In genomic region chr1:7405844-7406500, GRCh38 we compare ENCODE assay signal across 26 cellular contexts.
DNase-seq lines count a peak whose midpoint lies in the region; FAIRE-seq and TF ChIP-seq lines count a peak whose summit lies in the region.
"Had no signal": no experiment of that assay in that cellular context is flagged by ENCODE, and none has a peak within 500 bp of the region (broad histone marks: within the 10 kb centered on the region; RNA-seq: fewer than 3 reads in every experiment).

No MANE protein-coding gene starts in this region.

- H3K9me3 ChIP-seq in OCI-LY3 (ENCODE audit: insufficient read depth, low read length) (no peaks in the 10 kb centered on the region), kidney (ENCODE audit: control insufficient read depth in 1 of 2, low read length in 2 of 2) (no peaks in the 10 kb centered on the region)
- H3K9me3 ChIP-seq: neutrophil, thoracic aorta had no signal

- H3K36me3 ChIP-seq in OCI-LY3 (replicated peaks; ENCODE audit: low read depth, low read length) (no peaks in the 10 kb centered on the region), kidney (ENCODE audit: control insufficient read depth in 1 of 2, insufficient read depth in 2 of 2, low read length in 2 of 2) (no peaks in the 10 kb centered on the region)
- H3K36me3 ChIP-seq: neutrophil, thoracic aorta had no signal

- no peak overlapping the region for H3K27ac Mint-ChIP-seq in T-helper 2 cell treated with Interferon-gamma antibody and Interleukin-4, amounts not matched to agents 5 μg/mL and 100 μg/mL, for 36 hours
- no peak overlapping the region for H3K27ac Mint-ChIP-seq in type B pancreatic cell
- H3K27ac Mint-ChIP-seq: activated naive CD4-positive, alpha-beta T cell treated with anti-CD3 and anti-CD28 coated beads, Interleukin-2, amount 50 U/mL, for 24 hours; CD4-positive, alpha-beta memory T cell; stimulated activated effector memory CD8-positive, alpha-beta T cell treated with anti-CD3 and anti-CD28 coated beads, Interleukin-12 subunit alpha, Interleukin-12 subunit beta, amount 100 ng/mL, for 72 hours had no signal

- intact Hi-C loops in kidney (cut with DNase I), result no loop called here

- no peaks in the 10 kb centered on the region for H3K36me3 Mint-ChIP-seq in T-helper 2 cell treated with Interferon-gamma antibody and Interleukin-4, amounts not matched to agents 5 μg/mL and 100 μg/mL, for 36 hours (ENCODE audit: low read depth)
- no peaks in the 10 kb centered on the region for H3K36me3 Mint-ChIP-seq in type B pancreatic cell
- H3K36me3 Mint-ChIP-seq: activated naive CD4-positive, alpha-beta T cell treated with anti-CD3 and anti-CD28 coated beads, Interleukin-2, amount 50 U/mL, for 24 hours; CD4-positive, alpha-beta memory T cell; stimulated activated effector memory CD8-positive, alpha-beta T cell treated with anti-CD3 and anti-CD28 coated beads, Interleukin-12 subunit alpha, Interleukin-12 subunit beta, amount 100 ng/mL, for 72 hours had no signal

- no peaks in the 10 kb centered on the region for H3K79me2 ChIP-seq in OCI-LY3 (ENCODE audit: low read length)

- H3K4me3 Mint-ChIP-seq in T-helper 2 cell treated with Interferon-gamma antibody and Interleukin-4, amounts not matched to agents 5 μg/mL and 100 μg/mL, for 36 hours, result no peak overlapping the region
- no peak overlapping the region for H3K4me3 Mint-ChIP-seq in type B pancreatic cell
- H3K4me3 Mint-ChIP-seq: activated naive CD4-positive, alpha-beta T cell treated with anti-CD3 and anti-CD28 coated beads, Interleukin-2, amount 50 U/mL, for 24 hours; CD4-positive, alpha-beta memory T cell; stimulated activated effector memory CD8-positive, alpha-beta T cell treated with anti-CD3 and anti-CD28 coated beads, Interleukin-12 subunit alpha, Interleukin-12 subunit beta, amount 100 ng/mL, for 72 hours had no signal

- no peak overlapping the region for H3K4me3 ChIP-seq in OCI-LY3 (ENCODE audit: low read length)
- H3K4me3 ChIP-seq in kidney (ENCODE audit: low read length in 2 of 2), result no peak overlapping the region
- H3K4me3 ChIP-seq: smooth muscle cell, thoracic aorta had no signal

- H2AFZ ChIP-seq in OCI-LY3 (ENCODE audit: low read depth, low read length), result no peak overlapping the region

- H3K27ac ChIP-seq in OCI-LY3 (ENCODE audit: low read length) (peak overlapping the region; percentile 87), kidney (ENCODE audit: low read depth in 2 of 2, low read length in 2 of 2) (no peak overlapping the region)
- H3K27ac ChIP-seq: neutrophil, thoracic aorta had no signal

- H3K4me2 ChIP-seq in OCI-LY3 (ENCODE audit: low read length), result peak overlapping the region; percentile 77
- H3K4me2 ChIP-seq: smooth muscle cell had no signal

- no peaks in the 10 kb centered on the region for H3K9me3 Mint-ChIP-seq in T-helper 2 cell treated with Interferon-gamma antibody and Interleukin-4, amounts not matched to agents 5 μg/mL and 100 μg/mL, for 36 hours
- H3K9me3 Mint-ChIP-seq in type B pancreatic cell, result no peaks in the 10 kb centered on the region
- H3K9me3 Mint-ChIP-seq: activated naive CD4-positive, alpha-beta T cell treated with anti-CD3 and anti-CD28 coated beads, Interleukin-2, amount 50 U/mL, for 24 hours had no signal

- H3K9ac ChIP-seq in OCI-LY3 (ENCODE audit: low read length) (peak overlapping the region; percentile 53), kidney (ENCODE audit: low read length in 2 of 2) (no peak overlapping the region)

- peaks cover 5% of the 10 kb centered on the region for H3K27me3 Mint-ChIP-seq in T-helper 2 cell treated with Interferon-gamma antibody and Interleukin-4, amounts not matched to agents 5 μg/mL and 100 μg/mL, for 36 hours (ENCODE audit: low read depth)
- no peaks in the 10 kb centered on the region for H3K27me3 Mint-ChIP-seq in type B pancreatic cell

- H3K4me1 Mint-ChIP-seq in T-helper 2 cell treated with Interferon-gamma antibody and Interleukin-4, amounts not matched to agents 5 μg/mL and 100 μg/mL, for 36 hours (ENCODE audit: low read depth), result no peaks in the 10 kb centered on the region
- H3K4me1 Mint-ChIP-seq in type B pancreatic cell (ENCODE audit: unreplicated experiment), result peaks cover 7% of the 10 kb centered on the region
- H3K4me1 Mint-ChIP-seq: activated naive CD4-positive, alpha-beta T cell treated with anti-CD3 and anti-CD28 coated beads, Interleukin-2, amount 50 U/mL, for 24 hours; CD4-positive, alpha-beta memory T cell; stimulated activated effector memory CD8-positive, alpha-beta T cell treated with anti-CD3 and anti-CD28 coated beads, Interleukin-12 subunit alpha, Interleukin-12 subunit beta, amount 100 ng/mL, for 72 hours had no signal

- no peak for TF ChIP-seq CTCF in OCI-LY3 (IDR thresholded peaks at IDR 0.05; ENCODE audit: low read depth, low read length)
- no peak for TF ChIP-seq CTCF in kidney (IDR thresholded peaks at IDR 0.05; ENCODE audit: borderline replicate concordance, extremely low read depth, insufficient read depth)
- TF ChIP-seq CTCF in type B pancreatic cell (conservative IDR thresholded peaks at IDR 0.05), result no peak

- peak; percentile 2 for DNase-seq in T-helper 2 cell treated with Interferon-gamma antibody and Interleukin-4, amounts not matched to agents 5 μg/mL and 100 μg/mL, for 36 hours (ENCODE audit: low spot score)
- no peak for DNase-seq in T-helper 2 cell
- DNase-seq in kidney, result peak; percentile 42
- peak; percentile 42 for DNase-seq in type B pancreatic cell (ENCODE audit: extremely low spot score, unreplicated experiment)
- no peak for DNase-seq in COLO668 (lab: John Stamatoyannopoulos, UW; ENCODE audit: unreplicated experiment)
- DNase-seq in nucleus accumbens (lab: John Stamatoyannopoulos, UW), result no peak
- DNase-seq in NCI-H446 treated with DMSO at 0.1 percent for 48 hours (lab: John Stamatoyannopoulos, UW), result no peak
- DNase-seq: 8988T; AML-193; CD4-positive, alpha-beta memory T cell; dermis blood vessel endothelial cell; GOT3; kidney glomerular epithelial cell; mammary epithelial cell; NCI-H1105 treated with DMSO at 0.1 percent for 48 hours; NCI-H2029 treated with DMSO at 0.1 percent for 48 hours; NCI-H2227 treated with DMSO at 0.1 percent for 48 hours; NCI-H774; SW 1271 had no signal

- no peaks in the 10 kb centered on the region for H4K20me1 ChIP-seq in OCI-LY3 (ENCODE audit: insufficient read depth, low read length)

- H3K4me1 ChIP-seq in OCI-LY3 (ENCODE audit: low read length) (peaks cover 76% of the 10 kb centered on the region), kidney (ENCODE audit: control insufficient read depth in 1 of 2, insufficient read depth in 1 of 2, low read depth in 1 of 2, low read length in 2 of 2) (no peaks in the 10 kb centered on the region)

- no peaks in the 10 kb centered on the region for H3K27me3 ChIP-seq in OCI-LY3 (ENCODE audit: low read depth, low read length)
- H3K27me3 ChIP-seq: neutrophil had no signal

- FAIRE-seq in kidney (lab: Jason Lieb, UNC), result no peak
- FAIRE-seq: endothelial cell of umbilical vein had no signal

Comparison
In these comparisons a context has a peak if more than half of its experiments do, and no peak if none do; other contexts are left out.
1. DNase-seq: peak in T-helper 2 cell treated with Interferon-gamma antibody and Interleukin-4, amounts not matched to agents 5 μg/mL and 100 μg/mL, for 36 hours (single experiment), kidney (single experiment) and type B pancreatic cell (single experiment); none in T-helper 2 cell (0 of 5), COLO668 (single experiment), nucleus accumbens (0 of 56) and NCI-H446 treated with DMSO at 0.1 percent for 48 hours (single experiment).